ENCODE assay signal across 8 cellular contexts in the genomic region with DNA sequence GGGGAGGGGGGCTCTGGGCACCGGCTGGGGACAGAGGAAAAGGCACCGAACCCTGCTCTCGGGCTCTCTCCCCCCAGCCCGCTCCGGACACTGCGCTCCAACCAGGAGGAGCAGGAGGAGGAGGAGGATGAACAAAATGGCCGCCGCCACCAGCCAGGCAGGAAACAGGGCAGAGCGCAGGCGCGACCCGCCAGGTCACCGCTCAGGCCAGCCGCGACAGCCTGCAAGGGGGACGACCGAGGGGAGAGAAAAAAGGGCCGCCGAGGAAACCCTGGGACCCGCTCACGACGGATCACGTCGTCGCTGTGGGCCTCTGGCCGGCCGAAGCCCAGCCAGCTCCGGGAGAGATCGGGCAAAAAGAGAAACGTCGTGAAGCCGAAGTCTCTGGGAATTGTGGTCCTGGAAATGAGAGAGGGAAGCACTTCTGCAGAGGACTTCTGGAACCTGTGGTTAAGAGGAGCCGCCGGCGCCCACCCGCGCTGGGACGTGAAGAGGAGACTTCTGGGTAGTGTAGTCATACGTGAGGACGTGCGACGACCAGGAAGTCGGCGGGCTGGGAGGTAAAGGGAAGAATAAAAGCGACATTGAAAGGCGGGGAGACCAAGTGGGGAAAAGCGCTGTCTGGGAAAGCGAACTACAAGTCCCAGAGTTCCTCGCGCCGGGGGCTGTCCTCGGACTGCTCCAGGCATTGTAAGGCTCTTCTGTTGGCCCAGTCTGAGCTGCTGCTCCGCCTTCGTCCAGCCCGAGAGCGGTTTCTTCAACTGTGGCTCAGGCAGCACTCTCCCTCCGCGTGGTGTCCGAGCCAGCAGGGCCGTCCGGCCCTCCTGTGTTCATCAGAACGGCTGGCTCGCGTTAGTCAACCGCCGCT. TPM values are rescaled to one million over a fixed set of nuclear protein-coding genes. Genes with fewer than 3 reads are reported as not detected.
DNase-seq lines count a peak whose midpoint lies in the region; ATAC-seq and TF ChIP-seq lines count a peak whose summit lies in the region.

A gene with protein sequence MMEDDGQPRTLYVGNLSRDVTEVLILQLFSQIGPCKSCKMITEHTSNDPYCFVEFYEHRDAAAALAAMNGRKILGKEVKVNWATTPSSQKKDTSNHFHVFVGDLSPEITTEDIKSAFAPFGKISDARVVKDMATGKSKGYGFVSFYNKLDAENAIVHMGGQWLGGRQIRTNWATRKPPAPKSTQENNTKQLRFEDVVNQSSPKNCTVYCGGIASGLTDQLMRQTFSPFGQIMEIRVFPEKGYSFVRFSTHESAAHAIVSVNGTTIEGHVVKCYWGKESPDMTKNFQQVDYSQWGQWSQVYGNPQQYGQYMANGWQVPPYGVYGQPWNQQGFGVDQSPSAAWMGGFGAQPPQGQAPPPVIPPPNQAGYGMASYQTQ (minus strand): TSS at position 428 of the 868 bp plus-strand sequence. CDS start 499 bp downstream, outside the sequence.

- no peak for TF ChIP-seq CTCF in natural killer cell (IDR thresholded peaks at IDR 0.05)

- H3K27ac Mint-ChIP-seq in natural killer cell: peak within 1 kb of the TSS; percentile 92 to 99

- H3K36me3 Mint-ChIP-seq in natural killer cell: no peaks in the 10 kb centered on the region

- no peaks in the 10 kb centered on the region for H3K36me3 ChIP-seq in H7 (replicated peaks; ENCODE audit: control insufficient read depth, insufficient read depth, low read length)

- intact Hi-C loops in natural killer cell (cut with micrococcal nuclease): loop anchor here (2.0 to 10.0 kb wide), 3 partner anchors 131 to 842 kb away; a partner anchor contains a TSS

- peaks cover 55 to 57% of the 10 kb centered on the region in 2 donors for H3K4me1 Mint-ChIP-seq in natural killer cell

- H3K27me3 Mint-ChIP-seq in natural killer cell (ENCODE audit: low read depth in 2 of 2): no peaks in the 10 kb centered on the region

- peak within 1 kb of the TSS; percentile 99 for H3K4me3 Mint-ChIP-seq in natural killer cell

- peak; percentile 75 to 91 (median 82) for ATAC-seq in natural killer cell

- no peaks in the 10 kb centered on the region for H3K9me3 Mint-ChIP-seq in natural killer cell

- H3K4me3 ChIP-seq in H7 (ENCODE audit: insufficient read depth, low read depth, low read length): peak within 1 kb of the TSS; percentile 98

- H3K27me3 ChIP-seq in H7 (ENCODE audit: control insufficient read depth, insufficient read depth, low read length): no peaks in the 10 kb centered on the region

- DNase-seq in ELF-1 (ENCODE audit: low read depth, low spot score) (peak; percentile 100), H7 (peak; percentile 89), M059J (ENCODE audit: low read depth) (peak; percentile 99), SHP77 (lab: John Stamatoyannopoulos, UW) (peak; percentile 97 to 99), fibroblast of peridontal ligament (ENCODE audit: extremely low read depth) (peak; percentile 99), natural killer cell (peak; percentile 89)
- DNase-seq in activated effector memory CD4-positive, alpha-beta T cell treated with Interleukin-2 at 50 U/mL for 16 hours: peak; percentile 89
- peak; percentile 95 for DNase-seq in stimulated activated naive CD4-positive, alpha-beta T cell treated with Interleukin-2 at 50 U/mL for 16 hours (lab: John Stamatoyannopoulos, UW)

RNA-seq across cellular contexts. Expression of the gene that starts here (rescaled TPM):
- total RNA-seq in H7 (2014; rRNA removed; shearing (Covaris generic)): 45.4 and 65.9 TPM in 2 replicates
- total RNA-seq in M059J (2014; rRNA removed; shearing (Covaris generic)): 45.9 and 47.6 TPM in 2 replicates
- total RNA-seq in natural killer cell: 100 to 1,000 TPM; 195 to 227 (median 213) TPM

Comparison
In these comparisons a context has a peak if more than half of its experiments do, and no peak if none do; other contexts are left out.
1. Peak in every context shown above with its lines: DNase-seq, ATAC-seq and H3K4me3 ChIP-seq.